11 cellular contexts compared by ENCODE assay signal in genomic region chr17:77464988-77465357, GRCh38.
DNase-seq lines count a peak whose midpoint lies in the region; ATAC-seq, FAIRE-seq and TF ChIP-seq lines count a peak whose summit lies in the region.
"Had no signal": no experiment of that assay in that cellular context is flagged by ENCODE, and none has a peak within 500 bp of the region (broad histone marks: within the 10 kb centered on the region; RNA-seq: fewer than 3 reads in every experiment).

No MANE protein-coding gene starts in this region.

- H3K4me1 ChIP-seq in keratinocyte (ENCODE audit: control insufficient read depth, extremely low read depth, insufficient read depth, low read length) (peaks cover 21% of the 10 kb centered on the region), subcutaneous abdominal adipose tissue (ENCODE audit: control insufficient read depth in 5 of 5, insufficient read depth in 5 of 5, low read length in 5 of 5) (peaks cover 1 to 59% (median 31%) of the 10 kb centered on the region in 5 donors)

- FAIRE-seq in keratinocyte (lab: Jason Lieb, UNC): no peak
- FAIRE-seq: HTR-8/SVneo had no signal

- dilution Hi-C loops in keratinocyte (cut with MboI; ENCODE audit: extremely low pct_ligation_motif_present, low sequenced_read_pairs): no loop called here

- H3K9me3 ChIP-seq in keratinocyte (ENCODE audit: control insufficient read depth, low read depth, low read length) (no peaks in the 10 kb centered on the region), subcutaneous abdominal adipose tissue (ENCODE audit: control insufficient read depth in 5 of 5, low read length in 5 of 5) (no peaks in the 10 kb centered on the region)
- H3K9me3 ChIP-seq: vagina had no signal

- no peak overlapping the region for H2AFZ ChIP-seq in keratinocyte (ENCODE audit: control insufficient read depth, low read length)

- peaks cover 2% of the 10 kb centered on the region for H3K9me1 ChIP-seq in keratinocyte (ENCODE audit: control insufficient read depth, extremely low read depth, insufficient read depth, low read length)

- peaks cover 8% of the 10 kb centered on the region for H4K20me1 ChIP-seq in keratinocyte (ENCODE audit: control insufficient read depth, extremely low read depth, insufficient read depth, low read length)

- ATAC-seq in WTC11 (no peak), GM19467 (IDR thresholded peaks at IDR 0.05; ENCODE audit: unreplicated experiment) (no peak)

- peaks cover 78% of the 10 kb centered on the region for H3K79me2 ChIP-seq in keratinocyte (ENCODE audit: control insufficient read depth, insufficient read depth, low read length)

- peak overlapping the region; percentile 19 for H3K27ac ChIP-seq in keratinocyte (ENCODE audit: control insufficient read depth, insufficient read depth, low read length)
- H3K27ac ChIP-seq in subcutaneous abdominal adipose tissue (ENCODE audit: low read depth, low read length): peak overlapping the region; percentile 16

- H3K9ac ChIP-seq in keratinocyte (ENCODE audit: control insufficient read depth, extremely low read depth, insufficient read depth, low read length) (peak overlapping the region; percentile 18), subcutaneous abdominal adipose tissue (ENCODE audit: low read length in 5 of 5) (no peak overlapping the region)

- no peak for DNase-seq in activated naive CD4-positive, alpha-beta T cell treated with anti-CD3 and anti-CD28 coated beads, Interleukin-2, amount 10 ng/mL, durations not matched to agents 7 days and 5 days
- no peak for DNase-seq in activated naive CD4-positive, alpha-beta T cell (lab: John Stamatoyannopoulos, UW)
- DNase-seq in WTC11 (ENCODE audit: low spot score) (no peak), keratinocyte (ENCODE audit: low read depth, low spot score) (no peak), NCI-H510A treated with DMSO at 0.1 percent for 48 hours (lab: John Stamatoyannopoulos, UW) (no peak)
- DNase-seq in stimulated activated CD4-positive, alpha-beta T cell treated with anti-CD3 and anti-CD28 coated beads, Interleukin-2, amount 100 ng/mL, for 48 hours: no peak
- DNase-seq: NCI-H82 had no signal

- TF ChIP-seq CTCF in WTC11 (IDR thresholded peaks at IDR 0.05) (no peak), keratinocyte (optimal IDR thresholded peaks at IDR 0.05 in 1 of 3, IDR thresholded peaks at IDR 0.05 in 1 of 3, conservative IDR thresholded peaks at IDR 0.05 in 1 of 3; ENCODE audit: extremely low read depth in 1 of 3, insufficient read depth in 2 of 3, low read length in 3 of 3) (no peak)

- peak overlapping the region; percentile 43 for H3K4me2 ChIP-seq in keratinocyte (ENCODE audit: control insufficient read depth, extremely low read depth, insufficient read depth, low read depth, low read length)

- CTCF ChIA-PET in activated naive CD4-positive, alpha-beta T cell treated with anti-CD3 and anti-CD28 coated beads, Interleukin-2, amount 10 ng/mL, durations not matched to agents 7 days and 5 days (lab: Charles Lee): interaction anchor here (1.0 to 2.4 kb wide), 2 partner anchors 30 to 35 kb away, joined by 4 to 8 read pairs; no protein-coding TSS in a partner anchor
- CTCF ChIA-PET in WTC11 (lab: Charles Lee): interaction anchor here (1.2 to 2.5 kb wide), 2 partner anchors 29 to 35 kb away, joined by 3 to 36 read pairs; no protein-coding TSS in a partner anchor

- peaks cover 91% of the 10 kb centered on the region for H3K4me1 Mint-ChIP-seq in activated naive CD4-positive, alpha-beta T cell treated with anti-CD3 and anti-CD28 coated beads, Interleukin-2, amount 10 ng/mL, durations not matched to agents 7 days and 5 days
- H3K4me1 Mint-ChIP-seq in WTC11: peaks cover 68% of the 10 kb centered on the region

- H3K27me3 Mint-ChIP-seq in activated naive CD4-positive, alpha-beta T cell treated with anti-CD3 and anti-CD28 coated beads, Interleukin-2, amount 10 ng/mL, durations not matched to agents 7 days and 5 days: no peaks in the 10 kb centered on the region
- H3K27me3 Mint-ChIP-seq in WTC11 (ENCODE audit: low read depth): no peaks in the 10 kb centered on the region

- POLR2A ChIA-PET in WTC11 (lab: Charles Lee): interaction anchor here (0.6 kb wide), 2 partner anchors 9 to 136 kb away, joined by 3 read pairs; no protein-coding TSS in a partner anchor

- H3K9me3 Mint-ChIP-seq in activated naive CD4-positive, alpha-beta T cell treated with anti-CD3 and anti-CD28 coated beads, Interleukin-2, amount 10 ng/mL, durations not matched to agents 7 days and 5 days: no peaks in the 10 kb centered on the region
- H3K9me3 Mint-ChIP-seq in WTC11: peaks cover 5% of the 10 kb centered on the region

- H3K4me3 Mint-ChIP-seq in activated naive CD4-positive, alpha-beta T cell treated with anti-CD3 and anti-CD28 coated beads, Interleukin-2, amount 10 ng/mL, durations not matched to agents 7 days and 5 days: peak overlapping the region; percentile 64
- H3K4me3 Mint-ChIP-seq in WTC11: peak overlapping the region; percentile 54; the same call in 1 of the 2 replicates

- H3K36me3 Mint-ChIP-seq in activated naive CD4-positive, alpha-beta T cell treated with anti-CD3 and anti-CD28 coated beads, Interleukin-2, amount 10 ng/mL, durations not matched to agents 7 days and 5 days: peaks cover 66% of the 10 kb centered on the region
- peaks cover 19% of the 10 kb centered on the region for H3K36me3 Mint-ChIP-seq in WTC11

- H3K36me3 ChIP-seq in keratinocyte (ENCODE audit: control insufficient read depth in 2 of 2, extremely low read depth in 1 of 2, insufficient read depth in 2 of 2, low read length in 2 of 2) (peaks cover 11 to 12% of the 10 kb centered on the region in 2 experiments), subcutaneous abdominal adipose tissue (ENCODE audit: control insufficient read depth in 5 of 5, insufficient read depth in 5 of 5, low read length in 5 of 5) (peaks cover 0 to 7% (median 0%) of the 10 kb centered on the region in 5 donors)
- H3K36me3 ChIP-seq: vagina had no signal

- H3K27ac Mint-ChIP-seq in activated naive CD4-positive, alpha-beta T cell treated with anti-CD3 and anti-CD28 coated beads, Interleukin-2, amount 10 ng/mL, durations not matched to agents 7 days and 5 days: peak overlapping the region; percentile 91
- peak overlapping the region; percentile 100 for H3K27ac Mint-ChIP-seq in WTC11

- H3K27me3 ChIP-seq in keratinocyte (ENCODE audit: control insufficient read depth, extremely low read depth, insufficient read depth, low read length): no peaks in the 10 kb centered on the region
- H3K27me3 ChIP-seq in subcutaneous abdominal adipose tissue (ENCODE audit: control insufficient read depth in 5 of 5, insufficient read depth in 4 of 5, low read length in 5 of 5): no peaks in the 10 kb centered on the region
- H3K27me3 ChIP-seq: vagina had no signal

- no peak overlapping the region for H3K4me3 ChIP-seq in keratinocyte (ENCODE audit: control insufficient read depth in 2 of 3, extremely low read depth in 1 of 3, insufficient read depth in 2 of 3, low read depth in 1 of 3, low read length in 3 of 3)
- H3K4me3 ChIP-seq in subcutaneous abdominal adipose tissue (ENCODE audit: low read depth in 1 of 5, low read length in 5 of 5): no peak overlapping the region
- H3K4me3 ChIP-seq: vagina had no signal

TF ChIP-seq in WTC11, 78 proteins besides CTCF, POLR2A, EP300 and RAD21 (continues in another document):
- no peak for TF ChIP-seq CBFB (CRISPR knock-in tag; IDR thresholded peaks at IDR 0.05; ENCODE audit: low read depth)
- no peak for TF ChIP-seq ZNF232 (CRISPR knock-in tag; IDR thresholded peaks at IDR 0.05)
- TF ChIP-seq USF1 (CRISPR knock-in tag; IDR thresholded peaks at IDR 0.05): no peak
- TF ChIP-seq RORB (CRISPR knock-in tag; IDR thresholded peaks at IDR 0.05): no peak
- TF ChIP-seq SP1 (CRISPR knock-in tag; conservative IDR thresholded peaks at IDR 0.05): no peak
- no peak for TF ChIP-seq CDX4 (CRISPR knock-in tag; IDR thresholded peaks at IDR 0.05; ENCODE audit: borderline replicate concordance)
- no peak for TF ChIP-seq ATF6 (CRISPR knock-in tag; IDR thresholded peaks at IDR 0.05)
- no peak for TF ChIP-seq SMAD3 (CRISPR knock-in tag; IDR thresholded peaks at IDR 0.05; ENCODE audit: borderline replicate concordance)
